23 cellular contexts compared by ENCODE assay signal in genomic region chr4:147820975-147821374, GRCh38.
A peak's percentile ranks its signal among the peaks of the same experiment; 100 is the strongest.
DNase-seq lines count a peak whose midpoint lies in the region; ATAC-seq and TF ChIP-seq lines count a peak whose summit lies in the region.
"Had no signal": no experiment of that assay in that cellular context is flagged by ENCODE, and none has a peak within 500 bp of the region (broad histone marks: within the 10 kb centered on the region; RNA-seq: fewer than 3 reads in every experiment).

No MANE protein-coding gene starts in this region.

- in situ Hi-C loops in gastrocnemius medialis (cut with MboI; ENCODE audit: low sequenced_read_pairs in 4 of 4) = no loop called here
- in situ Hi-C loops in brain microvascular endothelial cell (cut with HindIII; ENCODE audit: low pct_ligation_motif_present, low sequenced_read_pairs) = no loop called here

- DNase-seq in HPDE6-E6E7 (ENCODE audit: extremely low spot score) (peak; percentile 80), T-helper 17 cell (no peak), gastrocnemius medialis (no peak), WERI-Rb-1 (no peak), brain microvascular endothelial cell (no peak)
- DNase-seq: activated CD4-positive, alpha-beta memory T cell treated with anti-CD3 and anti-CD28 coated beads, Interleukin-2, amount 10 ng/mL, durations not matched to agents 7 days and 5 days; activated CD4-positive, CD25-positive, alpha-beta regulatory T cell; activated T-cell treated with anti-CD3 and anti-CD28 coated beads for 4 hours; amniotic stem cell; DMS53; effector CD8-positive, alpha-beta T cell; GF-D8; glutamatergic neuron; NCI-H1694; NCI-H226; right lobe of liver; T-helper 9 cell had no signal

- H3K36me3 ChIP-seq in gastrocnemius medialis (no peaks in the 10 kb centered on the region), WERI-Rb-1 (peaks cover 18% of the 10 kb centered on the region), brain microvascular endothelial cell (replicated peaks) (no peaks in the 10 kb centered on the region)
- H3K36me3 ChIP-seq: right lobe of liver had no signal

- no peaks in the 10 kb centered on the region for H3K27me3 ChIP-seq in gastrocnemius medialis
- H3K27me3 ChIP-seq in WERI-Rb-1 (ENCODE audit: insufficient read depth, low read depth, severe bottlenecking) = no peaks in the 10 kb centered on the region
- H3K27me3 ChIP-seq in brain microvascular endothelial cell (replicated peaks) = no peaks in the 10 kb centered on the region
- H3K27me3 ChIP-seq: right lobe of liver had no signal

- H3K27ac Mint-ChIP-seq in T-helper 17 cell = peak overlapping the region; percentile 43
- H3K27ac Mint-ChIP-seq: activated CD4-positive, alpha-beta memory T cell treated with anti-CD3 and anti-CD28 coated beads, Interleukin-2, amount 10 ng/mL, durations not matched to agents 7 days and 5 days; CD4-positive, CD25-positive, alpha-beta regulatory T cell; stimulated activated memory B cell treated with anti-CD40 and anti-IgM and Interleukin-4, amounts not matched to agents 10 μg/mL and 1 μg/mL and 100 μg/mL, for 72 hours had no signal

- H3K4me3 ChIP-seq in gastrocnemius medialis = no peak overlapping the region
- no peak overlapping the region for H3K4me3 ChIP-seq in WERI-Rb-1 (ENCODE audit: low read depth, low read length)
- no peak overlapping the region for H3K4me3 ChIP-seq in brain microvascular endothelial cell (ENCODE audit: low read depth, low read length)
- H3K4me3 ChIP-seq: right lobe of liver, SK-N-MC had no signal

- TF ChIP-seq CTCF in gastrocnemius medialis (IDR thresholded peaks at IDR 0.05 in 4 of 5, conservative IDR thresholded peaks at IDR 0.05 in 1 of 5) = no peak
- no peak for TF ChIP-seq CTCF in WERI-Rb-1 (IDR thresholded peaks at IDR 0.05; ENCODE audit: low read depth, low read length)
- TF ChIP-seq CTCF in brain microvascular endothelial cell (IDR thresholded peaks at IDR 0.05; ENCODE audit: low read depth, low read length, missing control alignments) = no peak

- peaks cover 2% of the 10 kb centered on the region for H3K36me3 Mint-ChIP-seq in T-helper 17 cell (ENCODE audit: low read depth)
- H3K36me3 Mint-ChIP-seq: stimulated activated memory B cell treated with anti-CD40 and anti-IgM and Interleukin-4, amounts not matched to agents 10 μg/mL and 1 μg/mL and 100 μg/mL, for 72 hours had no signal

- H3K9me3 ChIP-seq in T-helper 17 cell (ENCODE audit: control insufficient read depth, low read length, poor library complexity, severe bottlenecking) (no peaks in the 10 kb centered on the region), gastrocnemius medialis (no peaks in the 10 kb centered on the region), WERI-Rb-1 (ENCODE audit: severe bottlenecking) (peaks cover 2% of the 10 kb centered on the region)
- H3K9me3 ChIP-seq: right lobe of liver had no signal

- no peak overlapping the region for H3K4me3 Mint-ChIP-seq in T-helper 17 cell
- H3K4me3 Mint-ChIP-seq: activated CD4-positive, alpha-beta memory T cell treated with anti-CD3 and anti-CD28 coated beads, Interleukin-2, amount 10 ng/mL, durations not matched to agents 7 days and 5 days; CD4-positive, CD25-positive, alpha-beta regulatory T cell; stimulated activated memory B cell treated with anti-CD40 and anti-IgM and Interleukin-4, amounts not matched to agents 10 μg/mL and 1 μg/mL and 100 μg/mL, for 72 hours had no signal

- ATAC-seq in T-helper 17 cell (no peak), esophagus mucosa (peak; percentile 70), gastrocnemius medialis (no peak), GM19328 (IDR thresholded peaks at IDR 0.05; ENCODE audit: unreplicated experiment) (no peak)
- ATAC-seq: Panc1; right lobe of liver; stimulated activated memory B cell treated with anti-CD40 and anti-IgM and Interleukin-4, amounts not matched to agents 10 μg/mL and 1 μg/mL and 100 μg/mL, for 72 hours had no signal

- H3K27ac ChIP-seq in gastrocnemius medialis (peak overlapping the region; percentile 83 to 95 (median 92)), WERI-Rb-1 (no peak overlapping the region), brain microvascular endothelial cell (no peak overlapping the region)
- H3K27ac ChIP-seq: right lobe of liver, SK-N-MC had no signal

- intact Hi-C loops in gastrocnemius medialis (cut with DNase I; ENCODE audit: low total_unique reads) = loop anchor here (10.0 kb wide), 1 partner anchor 224 kb away; no protein-coding TSS in a partner anchor

- no peaks in the 10 kb centered on the region for H3K27me3 Mint-ChIP-seq in T-helper 17 cell
- H3K27me3 Mint-ChIP-seq: activated CD4-positive, alpha-beta memory T cell treated with anti-CD3 and anti-CD28 coated beads, Interleukin-2, amount 10 ng/mL, durations not matched to agents 7 days and 5 days; CD4-positive, CD25-positive, alpha-beta regulatory T cell; stimulated activated memory B cell treated with anti-CD40 and anti-IgM and Interleukin-4, amounts not matched to agents 10 μg/mL and 1 μg/mL and 100 μg/mL, for 72 hours had no signal

- H3K4me1 Mint-ChIP-seq in T-helper 17 cell = peaks cover 18% of the 10 kb centered on the region
- H3K4me1 Mint-ChIP-seq: stimulated activated memory B cell treated with anti-CD40 and anti-IgM and Interleukin-4, amounts not matched to agents 10 μg/mL and 1 μg/mL and 100 μg/mL, for 72 hours had no signal

- H3K4me1 ChIP-seq in gastrocnemius medialis = peaks cover 61% of the 10 kb centered on the region in 2 donors

- no peak for TF ChIP-seq POLR2A in gastrocnemius medialis (IDR thresholded peaks at IDR 0.05)

Comparison
In these comparisons a context has a peak if more than half of its experiments do, and no peak if none do; other contexts are left out.
1. H3K27ac ChIP-seq: peak in gastrocnemius medialis (4 of 4); none in WERI-Rb-1 (single experiment) and brain microvascular endothelial cell (single experiment).